Comparison of ENCODE assay signal across 9 cellular contexts in the genomic region with DNA sequence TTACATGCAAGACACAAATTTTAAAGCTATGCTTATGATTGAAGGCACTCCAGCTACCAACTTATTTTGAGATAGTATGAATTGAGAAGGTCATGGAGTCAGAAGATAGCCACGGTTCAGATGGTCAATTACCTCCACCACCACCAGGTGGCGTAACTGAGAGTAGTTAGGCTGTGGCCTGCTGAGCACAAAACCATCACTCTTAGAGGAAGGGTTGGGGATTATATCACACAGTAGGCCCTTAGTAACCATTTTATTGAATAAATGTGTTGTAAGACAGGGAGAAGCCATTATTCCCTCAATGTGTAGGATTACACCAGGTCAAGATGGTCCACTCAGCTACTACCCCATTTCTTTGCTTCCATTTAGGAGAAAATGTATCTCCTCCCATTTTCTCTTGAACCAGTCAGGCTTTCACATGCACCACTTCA. TPM values are rescaled to one million over a fixed set of nuclear protein-coding genes. Genes with fewer than 3 reads are reported as not detected.
DNase-seq lines count a peak whose midpoint lies in the region; ATAC-seq, FAIRE-seq and TF ChIP-seq lines count a peak whose summit lies in the region.
"Had no signal": no experiment of that assay in that cellular context is flagged by ENCODE, and none has a peak within 500 bp of the region (broad histone marks: within the 10 kb centered on the region; RNA-seq: fewer than 3 reads in every experiment).

No MANE protein-coding gene starts in this region.

- no peak overlapping the region for H3K4me3 ChIP-seq in SJSA1
- H3K4me3 ChIP-seq in cardiac muscle cell, result no peak overlapping the region

- intact Hi-C loops in sciatic nerve (cut with DNase I), result no loop called here

- DNase-seq in D341Med (ENCODE audit: low spot score), result peak; percentile 62
- peak; percentile 53 for DNase-seq in GM20000 (ENCODE audit: low spot score)
- DNase-seq in HTR-8/SVneo (ENCODE audit: insufficient read length, low spot score), result peak; percentile 44
- DNase-seq in SJSA1 (ENCODE audit: low read depth in 1 of 2, low spot score in 2 of 2), result peak; percentile 41 to 65
- peak; percentile 60 for DNase-seq in activated gamma-delta T cell treated with anti-CD3 and anti-CD28 coated beads, Interleukin-2, amount 50 U/mL, for 16 hours (ENCODE audit: low read depth)
- peak; percentile 67 to 76 for DNase-seq in cardiac muscle cell (ENCODE audit: low read depth in 1 of 2, low spot score in 1 of 2)
- peak; percentile 81 for DNase-seq in sciatic nerve (ENCODE audit: low spot score)
- no peak for DNase-seq in HuH-7 (ENCODE audit: low spot score)

- no peaks in the 10 kb centered on the region for H3K9me3 ChIP-seq in SJSA1 (replicated peaks)
- H3K9me3 ChIP-seq in cardiac muscle cell (ENCODE audit: low read depth), result no peaks in the 10 kb centered on the region

- TF ChIP-seq CTCF in GM20000 (IDR thresholded peaks at IDR 0.05; ENCODE audit: extremely low read depth, missing control alignments), result peak; percentile 89
- peak; percentile 85 for TF ChIP-seq CTCF in cardiac muscle cell (IDR thresholded peaks at IDR 0.05; ENCODE audit: low read depth, low read length)

- H3K36me3 ChIP-seq in SJSA1, result 0 out of 2 replicates have a peak, but pooled peaks cover 4% of the 10 kb centered on the region
- H3K36me3 ChIP-seq in cardiac muscle cell, result peaks cover 47% of the 10 kb centered on the region

- H3K27me3 ChIP-seq in SJSA1 (replicated peaks) (no peaks in the 10 kb centered on the region), cardiac muscle cell (no peaks in the 10 kb centered on the region)

- H3K27ac ChIP-seq in SJSA1 (no peak overlapping the region), cardiac muscle cell (no peak overlapping the region)

- H3K4me1 ChIP-seq in SJSA1 (replicated peaks) (no peaks in the 10 kb centered on the region), cardiac muscle cell (ENCODE audit: low read depth) (no peaks in the 10 kb centered on the region)

- peak; percentile 76 for ATAC-seq in sciatic nerve

- FAIRE-seq in HTR-8/SVneo (lab: Jason Lieb, UNC), result peak; percentile 95
- FAIRE-seq: colon had no signal

RNA-seq across cellular contexts. Expression of a gene that starts 18.8 kb away (rescaled TPM):
- 0.24 TPM in 1 of 2 replicates, not detected in the other for total RNA-seq in SJSA1 (2014; rRNA removed; shearing (Covaris generic))
- total RNA-seq in cardiac muscle cell (33.1 and 56.3 TPM in 2 replicates), sciatic nerve (1.8 TPM)
- polyA plus RNA-seq in cardiac muscle cell, result 12.3 and 14.7 TPM in 2 replicates

RNA-seq across cellular contexts. Expression of a gene that starts 45.4 kb away (rescaled TPM):
- 25.2 and 30.4 TPM in 2 replicates for total RNA-seq in SJSA1 (2014; rRNA removed; shearing (Covaris generic))
- total RNA-seq in cardiac muscle cell (27.8 and 41.3 TPM in 2 replicates), sciatic nerve (17.3 TPM)
- 61.4 and 62.4 TPM in 2 replicates for polyA plus RNA-seq in cardiac muscle cell

RNA-seq across cellular contexts. Expression of a gene that starts 49.0 kb away (rescaled TPM):
- 3.4 and 4.3 TPM in 2 replicates for total RNA-seq in SJSA1 (2014; rRNA removed; shearing (Covaris generic))
- total RNA-seq in cardiac muscle cell (6.9 and 8.4 TPM in 2 replicates), sciatic nerve (13.5 TPM)
- 8.9 and 14.0 TPM in 2 replicates for polyA plus RNA-seq in cardiac muscle cell

RNA-seq across cellular contexts. Expression of a gene that starts 55.9 kb away (rescaled TPM):
- total RNA-seq in SJSA1 (2014; rRNA removed; shearing (Covaris generic)), result 32.7 and 33.4 TPM in 2 replicates
- 17.5 and 24.7 TPM in 2 replicates for total RNA-seq in cardiac muscle cell
- polyA plus RNA-seq in cardiac muscle cell, result 70.0 and 87.5 TPM in 2 replicates
- 76.5 TPM for total RNA-seq in sciatic nerve

Comparison
In these comparisons a context has a peak if more than half of its experiments do, and no peak if none do; other contexts are left out.
1. RNA of a gene that starts 18.8 kb away (total RNA-seq): 33.1 to 56.3 TPM in cardiac muscle cell; 1.8 TPM in sciatic nerve (single experiment) and 0.24 TPM in SJSA1; every median in the first group is over 10 times any median in the second.